ENCODE assay signal across 8 cellular contexts in the genomic region with DNA sequence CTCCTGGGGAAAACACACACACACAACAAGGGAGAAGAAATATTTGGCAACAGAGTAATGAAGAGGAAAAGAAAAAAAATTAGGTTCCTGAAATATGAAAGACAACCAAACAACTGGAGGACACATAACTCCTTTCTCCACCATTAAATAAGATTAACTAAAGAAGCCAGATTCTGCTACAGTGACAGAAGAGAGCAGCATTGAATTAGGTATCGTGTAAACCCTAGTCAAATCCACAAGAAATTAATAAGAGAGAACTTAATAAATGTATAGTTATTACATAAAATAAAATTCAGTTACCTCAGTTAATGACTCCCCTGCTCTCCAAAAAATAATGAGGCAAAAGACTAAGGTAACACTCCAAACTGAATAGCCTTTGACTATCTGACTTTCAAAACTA.
DNase-seq lines count a peak whose midpoint lies in the region; ATAC-seq, FAIRE-seq and TF ChIP-seq lines count a peak whose summit lies in the region.

No MANE protein-coding gene starts in this region.

- H3K4me3 Mint-ChIP-seq in astrocyte (ENCODE audit: unreplicated experiment), result no peak overlapping the region

- no peak for FAIRE-seq in D721Med (lab: Jason Lieb, UNC)
- no peak for FAIRE-seq in astrocyte (lab: Jason Lieb, UNC)
- FAIRE-seq in GM19239 (lab: Jason Lieb, UNC), result no peak

- H3K4me3 ChIP-seq in astrocyte (ENCODE audit: insufficient read depth, low read depth, low read length), result no peak overlapping the region
- no peak overlapping the region for H3K4me3 ChIP-seq in left lung

- intact Hi-C loops in left lung (cut with DNase I), result no loop called here

- DNase-seq in D721Med (ENCODE audit: insufficient read length, low spot score) (no peak), astrocyte (ENCODE audit: low read depth) (peak; percentile 10), left lung (no peak), GM19239 (ENCODE audit: insufficient read length, low spot score) (no peak), NCI-H128 (lab: John Stamatoyannopoulos, UW; ENCODE audit: unreplicated experiment) (no peak), AG08396 (ENCODE audit: low spot score) (no peak)
- no peak for DNase-seq in stimulated activated CD4-positive, alpha-beta T cell treated with anti-CD3 and anti-CD28 coated beads, Interleukin-4, amount 100 ng/mL, for 24 hours

- H3K27me3 ChIP-seq in astrocyte (ENCODE audit: insufficient read depth, low read length), result no peaks in the 10 kb centered on the region
- H3K27me3 ChIP-seq in left lung, result no peaks in the 10 kb centered on the region

- no peaks in the 10 kb centered on the region for H3K4me1 Mint-ChIP-seq in astrocyte (ENCODE audit: low read depth, unreplicated experiment)

- no peak overlapping the region for H3K9ac ChIP-seq in astrocyte (ENCODE audit: low read length)

- ATAC-seq in left lung, result peak; percentile 42

- H3K27ac ChIP-seq in astrocyte (ENCODE audit: low read depth, low read length) (no peak overlapping the region), left lung (no peak overlapping the region)

- no peaks in the 10 kb centered on the region for H3K27me3 Mint-ChIP-seq in astrocyte (ENCODE audit: low read depth, unreplicated experiment)

- H2AFZ ChIP-seq in astrocyte (ENCODE audit: low read depth, low read length), result no peak overlapping the region

- TF ChIP-seq CTCF in D721Med (IDR thresholded peaks at IDR 0.05; ENCODE audit: insufficient read depth, missing control alignments) (peak; percentile 53), LNCAP (IDR thresholded peaks at IDR 0.05) (peak; percentile 63), astrocyte (IDR thresholded peaks at IDR 0.05; ENCODE audit: insufficient read depth, low read depth, low read length) (peak; percentile 52), left lung (IDR thresholded peaks at IDR 0.05) (peak in 1 of 2 donors; percentile 30)

- H4K20me1 ChIP-seq in astrocyte (ENCODE audit: insufficient read depth, low read length), result no peaks in the 10 kb centered on the region

- peaks cover 5% of the 10 kb centered on the region for H3K9me3 ChIP-seq in astrocyte (ENCODE audit: insufficient read depth, low read depth, low read length)
- H3K9me3 ChIP-seq in left lung, result peaks cover 0 to 24% of the 10 kb centered on the region in 2 donors

- peaks cover 3% of the 10 kb centered on the region for H3K9me3 Mint-ChIP-seq in astrocyte (ENCODE audit: unreplicated experiment)

- no peaks in the 10 kb centered on the region for H3K79me2 ChIP-seq in astrocyte (ENCODE audit: insufficient read depth, low read length)

- H3K4me1 ChIP-seq in astrocyte (ENCODE audit: insufficient read depth, low read length) (no peaks in the 10 kb centered on the region), left lung (no peaks in the 10 kb centered on the region)

- no peak overlapping the region for H3K4me2 ChIP-seq in astrocyte (ENCODE audit: low read length)

- no peak overlapping the region for H3K27ac Mint-ChIP-seq in astrocyte (ENCODE audit: unreplicated experiment)

- H3K36me3 Mint-ChIP-seq in astrocyte (ENCODE audit: low read depth, unreplicated experiment), result peaks cover 2% of the 10 kb centered on the region

- H3K36me3 ChIP-seq in astrocyte (ENCODE audit: insufficient read depth, low read length), result no peaks in the 10 kb centered on the region
- no peaks in the 10 kb centered on the region for H3K36me3 ChIP-seq in left lung
